ENCODE assay signal across 19 cellular contexts in genomic region chr2:50490991-50491390, GRCh38.
"Had no signal": no experiment of that assay in that cellular context is flagged by ENCODE, and none has a peak within 500 bp of the region (broad histone marks: within the 10 kb centered on the region; RNA-seq: fewer than 3 reads in every experiment).

No MANE protein-coding gene starts in this region.

- H3K36me3 Mint-ChIP-seq: activated naive CD8-positive, alpha-beta T cell; naive thymus-derived CD8-positive, alpha-beta T cell; stimulated activated naive B cell treated with anti-CD40 and anti-IgM and Interleukin-4, amounts not matched to agents 10 μg/mL and 1 μg/mL and 100 μg/mL, for 72 hours had no signal

- DNase-seq: activated naive CD4-positive, alpha-beta T cell; activated T-cell treated with anti-CD3 and anti-CD28 coated beads, Interleukin-2, amount 50 U/mL, for 1 hour; effector memory CD8-positive, alpha-beta T cell; esophagus squamous epithelium; kidney; sigmoid colon; stimulated activated naive B cell treated with anti-CD40 and anti-IgM and Interleukin-4, amounts not matched to agents 10 μg/mL and 1 μg/mL and 100 μg/mL, for 72 hours; uterus had no signal

- H3K27ac Mint-ChIP-seq: activated naive CD8-positive, alpha-beta T cell; effector memory CD8-positive, alpha-beta T cell; progenitor cell of endocrine pancreas; stimulated activated naive B cell treated with anti-CD40 and anti-IgM and Interleukin-4, amounts not matched to agents 10 μg/mL and 1 μg/mL and 100 μg/mL, for 72 hours had no signal

- H3K9me3 ChIP-seq: adrenal gland, ascending aorta, esophagus squamous epithelium, gastroesophageal sphincter, sigmoid colon, transverse colon, uterus had no signal

- H3K27me3 ChIP-seq: ascending aorta, brain microvascular endothelial cell, esophagus squamous epithelium, gastroesophageal sphincter, sigmoid colon, transverse colon, uterus had no signal

- H3K9me3 Mint-ChIP-seq: central memory CD8-positive, alpha-beta T cell; effector memory CD8-positive, alpha-beta T cell; naive thymus-derived CD8-positive, alpha-beta T cell; stimulated activated naive B cell treated with anti-CD40 and anti-IgM and Interleukin-4, amounts not matched to agents 10 μg/mL and 1 μg/mL and 100 μg/mL, for 72 hours had no signal

- H3K27me3 Mint-ChIP-seq: activated naive CD8-positive, alpha-beta T cell; central memory CD8-positive, alpha-beta T cell; effector memory CD8-positive, alpha-beta T cell had no signal

- H3K4me1 ChIP-seq: uterus had no signal

- H3K4me3 ChIP-seq: adrenal gland, ascending aorta, esophagus squamous epithelium, gastroesophageal sphincter, lung, sigmoid colon, smooth muscle cell, transverse colon, uterus had no signal

- H3K4me2 ChIP-seq: smooth muscle cell had no signal

- H3K27ac ChIP-seq: adrenal gland, ascending aorta, brain microvascular endothelial cell, esophagus squamous epithelium, gastroesophageal sphincter, sigmoid colon, transverse colon, uterus had no signal

- H3K4me3 Mint-ChIP-seq: activated naive CD8-positive, alpha-beta T cell; central memory CD8-positive, alpha-beta T cell; naive thymus-derived CD8-positive, alpha-beta T cell; stimulated activated naive B cell treated with anti-CD40 and anti-IgM and Interleukin-4, amounts not matched to agents 10 μg/mL and 1 μg/mL and 100 μg/mL, for 72 hours had no signal

- H3K36me3 ChIP-seq: adrenal gland, ascending aorta, brain microvascular endothelial cell, esophagus squamous epithelium, gastroesophageal sphincter, sigmoid colon, transverse colon, uterus had no signal
